Comparison of ENCODE assay signal across 8 cellular contexts in the genomic region with DNA sequence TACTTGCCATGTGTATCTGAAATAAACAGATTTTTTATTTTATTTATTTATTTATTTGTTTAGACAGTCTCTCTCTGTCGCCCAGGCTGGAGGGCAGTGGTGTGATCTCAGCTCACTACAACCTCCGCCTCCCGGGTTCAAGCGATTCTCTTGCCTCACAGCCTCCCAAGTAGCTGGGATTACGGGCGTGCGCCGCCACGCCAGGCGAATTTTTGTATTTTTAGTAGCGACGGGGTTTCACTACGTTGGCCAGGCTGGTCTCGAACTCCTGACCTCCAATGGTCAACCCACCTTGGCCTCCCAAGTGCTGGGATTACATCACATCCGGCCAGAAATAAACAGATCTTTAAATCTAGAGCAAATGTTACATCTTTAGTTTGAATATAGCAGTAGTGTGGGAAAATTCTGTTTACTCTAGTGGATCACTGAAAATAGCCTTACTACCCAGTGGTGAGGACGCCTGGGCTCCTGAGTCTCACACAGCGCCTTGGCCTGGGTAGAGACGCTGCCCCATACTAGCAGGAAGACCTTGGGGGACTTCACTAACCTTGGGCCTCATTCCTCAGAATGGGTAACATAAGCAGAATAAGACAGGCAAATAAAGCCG. TPM values are rescaled to one million over a fixed set of nuclear protein-coding genes. Genes with fewer than 3 reads are reported as not detected.
DNase-seq lines count a peak whose midpoint lies in the region; ATAC-seq and TF ChIP-seq lines count a peak whose summit lies in the region.

No MANE protein-coding gene starts in this region.

- H3K4me3 Mint-ChIP-seq in activated CD8-positive, alpha-beta T cell treated with anti-CD3 and anti-CD28 coated beads, Interleukin-2, amount 10 ng/mL, durations not matched to agents 7 days and 5 days = peak overlapping the region; percentile 95

- peaks cover 30% of the 10 kb centered on the region for H3K4me1 Mint-ChIP-seq in activated CD8-positive, alpha-beta T cell treated with anti-CD3 and anti-CD28 coated beads, Interleukin-2, amount 10 ng/mL, durations not matched to agents 7 days and 5 days (ENCODE audit: low read depth)

- TF ChIP-seq CTCF in HL-60 (IDR thresholded peaks at IDR 0.05; ENCODE audit: insufficient read depth, low read length) (no peak), gastroesophageal sphincter (IDR thresholded peaks at IDR 0.05) (no peak), sigmoid colon (IDR thresholded peaks at IDR 0.05) (no peak)

- H3K36me3 Mint-ChIP-seq in activated CD8-positive, alpha-beta T cell treated with anti-CD3 and anti-CD28 coated beads, Interleukin-2, amount 10 ng/mL, durations not matched to agents 7 days and 5 days (ENCODE audit: low read depth) = peaks cover 53% of the 10 kb centered on the region

- H3K4me3 ChIP-seq in HL-60 (replicated peaks; ENCODE audit: insufficient read depth, low read length) = peak overlapping the region; percentile 79
- peak overlapping the region; percentile 74 to 79 for H3K4me3 ChIP-seq in gastroesophageal sphincter
- H3K4me3 ChIP-seq in sigmoid colon = peak overlapping the region; percentile 59 to 79 (median 64)

- no peak for TF ChIP-seq POLR2A in gastroesophageal sphincter (IDR thresholded peaks at IDR 0.05)
- no peak for TF ChIP-seq POLR2A in sigmoid colon (IDR thresholded peaks at IDR 0.05)

- 48 to 75% methylated on average over 14 to 19 of the region's 19 CpGs for WGBS in gastroesophageal sphincter (ENCODE audit: low coverage in 1 of 2), 2 donors
- 38 to 47% methylated on average over 19 of the region's 19 CpGs for WGBS in sigmoid colon, 2 donors

- DNase-seq in CD1c-positive myeloid dendritic cell (ENCODE audit: extremely low spot score) (peak; percentile 15), HL-60 (ENCODE audit: low read depth in 1 of 2, low spot score in 1 of 2) (peak; percentile 22 to 50), sigmoid colon (no peak)
- no peak for DNase-seq in activated CD8-positive, alpha-beta T cell treated with anti-CD3 and anti-CD28 coated beads, Interleukin-2, amount 10 ng/mL, durations not matched to agents 7 days and 5 days

- H3K27me3 ChIP-seq in HL-60 (ENCODE audit: insufficient read depth, poor library complexity, severe bottlenecking) (no peaks in the 10 kb centered on the region), gastroesophageal sphincter (no peaks in the 10 kb centered on the region), sigmoid colon (no peaks in the 10 kb centered on the region)

- CTCF ChIA-PET in activated CD8-positive, alpha-beta T cell treated with anti-CD3 and anti-CD28 coated beads, Interleukin-2, amount 10 ng/mL, durations not matched to agents 7 days and 5 days (lab: Charles Lee) = interaction anchor here (0.7 to 1.9 kb wide), 2 partner anchors 47 to 65 kb away, joined by 3 to 9 read pairs; a partner anchor contains a TSS

- peak overlapping the region; percentile 99 for H3K27ac Mint-ChIP-seq in activated CD8-positive, alpha-beta T cell treated with anti-CD3 and anti-CD28 coated beads, Interleukin-2, amount 10 ng/mL, durations not matched to agents 7 days and 5 days

- H3K36me3 ChIP-seq in gastroesophageal sphincter (peaks cover 0 to 33% of the 10 kb centered on the region in 2 donors), sigmoid colon (peaks cover 0 to 29% (median 6%) of the 10 kb centered on the region in 4 donors)

- POLR2A ChIA-PET in activated CD8-positive, alpha-beta T cell treated with anti-CD3 and anti-CD28 coated beads, Interleukin-2, amount 10 ng/mL, durations not matched to agents 7 days and 5 days (lab: Charles Lee) = interaction anchor here (0.5 to 6.0 kb wide), 7 partner anchors 47 to 274 kb away, joined by 3 to 32 read pairs (median 4); a partner anchor contains a TSS

- H3K4me1 ChIP-seq in gastroesophageal sphincter = peaks cover 3 to 34% (median 23%) of the 10 kb centered on the region in 3 donors
- H3K4me1 ChIP-seq in sigmoid colon = peaks cover 0 to 38% (median 36%) of the 10 kb centered on the region in 4 donors

- H3K9me3 ChIP-seq in gastroesophageal sphincter = no peaks in the 10 kb centered on the region
- no peaks in the 10 kb centered on the region for H3K9me3 ChIP-seq in sigmoid colon

- ATAC-seq in activated CD8-positive, alpha-beta T cell treated with anti-CD3 and anti-CD28 coated beads, Interleukin-2, amount 10 ng/mL, durations not matched to agents 7 days and 5 days = no peak
- no peak for ATAC-seq in gastroesophageal sphincter
- no peak for ATAC-seq in HG02759 (IDR thresholded peaks at IDR 0.05; ENCODE audit: unreplicated experiment)
- ATAC-seq in GM18498 (IDR thresholded peaks at IDR 0.05; ENCODE audit: unreplicated experiment) = no peak
- no peak for ATAC-seq in GM21423 (IDR thresholded peaks at IDR 0.05; ENCODE audit: unreplicated experiment)

- H3K9me3 Mint-ChIP-seq in activated CD8-positive, alpha-beta T cell treated with anti-CD3 and anti-CD28 coated beads, Interleukin-2, amount 10 ng/mL, durations not matched to agents 7 days and 5 days (ENCODE audit: insufficient read depth) = no peaks in the 10 kb centered on the region

- H3K27ac ChIP-seq in HL-60 (replicated peaks) (peak overlapping the region; percentile 98), gastroesophageal sphincter (peak overlapping the region; percentile 91 to 99 (median 97)), sigmoid colon (peak overlapping the region; percentile 95 to 99 (median 98))

- TF ChIP-seq EP300 in gastroesophageal sphincter (IDR thresholded peaks at IDR 0.05) (no peak), sigmoid colon (IDR thresholded peaks at IDR 0.05) (no peak)

- intact Hi-C loops in sigmoid colon (cut with DNase I) = loop anchor here (2.0 to 10.0 kb wide), 2 partner anchors 60 to 216 kb away; a partner anchor contains a TSS

- H3K27me3 Mint-ChIP-seq in activated CD8-positive, alpha-beta T cell treated with anti-CD3 and anti-CD28 coated beads, Interleukin-2, amount 10 ng/mL, durations not matched to agents 7 days and 5 days (ENCODE audit: low read depth) = no peaks in the 10 kb centered on the region

RNA-seq across cellular contexts. Expression of a gene that starts 0.7 kb away (rescaled TPM):
- 100 to 1,000 TPM; 138 to 147 TPM for total RNA-seq in activated CD8-positive, alpha-beta T cell treated with anti-CD3 and anti-CD28 coated beads, Interleukin-2, amount 10 ng/mL, durations not matched to agents 7 days and 5 days
- 10 to 100 TPM; 41.8 to 74.2 (median 67.6) TPM for total RNA-seq in gastroesophageal sphincter
- total RNA-seq in sigmoid colon = 10 to 100 TPM; 53.2 to 78.5 (median 66.8) TPM
- 10 to 100 TPM; 10.8 to 36.4 (median 21.3) TPM for polyA plus RNA-seq in sigmoid colon

RNA-seq across cellular contexts. Expression of a gene that starts 1.6 kb away (rescaled TPM):
- total RNA-seq in activated CD8-positive, alpha-beta T cell treated with anti-CD3 and anti-CD28 coated beads, Interleukin-2, amount 10 ng/mL, durations not matched to agents 7 days and 5 days = 100 to 1,000 TPM; 284 to 285 TPM
- total RNA-seq in gastroesophageal sphincter (100 to 1,000 TPM; 134 to 474 (median 401) TPM), sigmoid colon (100 to 1,000 TPM; 177 to 244 (median 190) TPM)
- polyA plus RNA-seq in sigmoid colon = 10 to 100 TPM; 24.0 to 95.5 (median 33.0) TPM

RNA-seq across cellular contexts. Expression of a gene that starts 47.3 kb away (rescaled TPM):
- 10 to 100 TPM; 43.3 to 44.1 TPM for total RNA-seq in activated CD8-positive, alpha-beta T cell treated with anti-CD3 and anti-CD28 coated beads, Interleukin-2, amount 10 ng/mL, durations not matched to agents 7 days and 5 days
- total RNA-seq in gastroesophageal sphincter = 1 to 10 TPM; 3.1 to 7.2 (median 4.7) TPM
- total RNA-seq in sigmoid colon = 1 to 10 TPM; 4.6 to 7.2 (median 5.9) TPM
- 10 to 100 TPM in 2 of 3 donors, 1 to 10 TPM in 1; 6.0 to 13.4 (median 12.1) TPM for polyA plus RNA-seq in sigmoid colon

RNA-seq across cellular contexts. Expression of a gene that starts 49.7 kb away (rescaled TPM):
- total RNA-seq in activated CD8-positive, alpha-beta T cell treated with anti-CD3 and anti-CD28 coated beads, Interleukin-2, amount 10 ng/mL, durations not matched to agents 7 days and 5 days = under 1 TPM; 0.40 to 0.73 TPM
- total RNA-seq in gastroesophageal sphincter (1 to 10 TPM in 3 of 4 donors, under 1 TPM in 1; 0.67 to 4.1 (median 2.7) TPM), sigmoid colon (1 to 10 TPM; 2.0 to 3.0 (median 2.6) TPM)
- 1 to 10 TPM; 1.6 to 3.7 (median 2.4) TPM for polyA plus RNA-seq in sigmoid colon

Comparison
In these comparisons a context has a peak if more than half of its experiments do, and no peak if none do; other contexts are left out.
1. DNase-seq: peak in CD1c-positive myeloid dendritic cell (single experiment) and HL-60 (2 of 2); none in activated CD8-positive, alpha-beta T cell treated with anti-CD3 and anti-CD28 coated beads, Interleukin-2, amount 10 ng/mL, durations not matched to agents 7 days and 5 days (single experiment) and sigmoid colon (single experiment).
2. RNA of a gene that starts 47.3 kb away (total RNA-seq): 43.3 to 44.1 TPM in activated CD8-positive, alpha-beta T cell treated with anti-CD3 and anti-CD28 coated beads, Interleukin-2, amount 10 ng/mL, durations not matched to agents 7 days and 5 days; 4.6 to 7.2 TPM in sigmoid colon and 3.1 to 7.2 TPM in gastroesophageal sphincter; every median in the first group is over 4 times any median in the second.
3. Peak in every context shown above with its lines, with median percentiles within 50 percentile points of each other: H3K27ac ChIP-seq and H3K4me3 ChIP-seq.